Comparison of ENCODE assay signal across 1 cellular context in genomic region chr12:7061596-7061995, GRCh38.
A peak's percentile ranks its signal among the peaks of the same experiment; 100 is the strongest.
TF ChIP-seq lines count a peak whose summit lies in the region.

No MANE protein-coding gene starts in this region.

TF ChIP-seq in HepG2, 621 proteins besides CTCF, POLR2A, EP300 and RAD21:
- TF ChIP-seq STAG1 (CRISPR knock-in tag; IDR thresholded peaks at IDR 0.05) (0 out of 2 replicates have a peak, but pooled peaks have one; percentile 13), KLF9 (CRISPR knock-in tag; IDR thresholded peaks at IDR 0.05; ENCODE audit: low read depth) (no peak), E2F2 (CRISPR knock-in tag; IDR thresholded peaks at IDR 0.05; ENCODE audit: borderline replicate concordance) (no peak), HNF4A (CRISPR knock-in tag; IDR thresholded peaks at IDR 0.05) (peak; percentile 77), GABPA (IDR thresholded peaks at IDR 0.05; ENCODE audit: low read depth, low read length) (no peak), GABPA (CRISPR knock-in tag; IDR thresholded peaks at IDR 0.05; ENCODE audit: low read depth) (no peak), SOX6 (IDR thresholded peaks at IDR 0.05) (no peak), SOX6 (CRISPR knock-in tag; IDR thresholded peaks at IDR 0.05) (0 out of 2 replicates have a peak, but pooled peaks have one; percentile 10), ZSCAN5A (CRISPR knock-in tag; IDR thresholded peaks at IDR 0.05; ENCODE audit: borderline replicate concordance) (no peak), HNRNPUL1 (IDR thresholded peaks at IDR 0.05; ENCODE audit: low read depth, low read length) (no peak), AKNA (CRISPR knock-in tag; IDR thresholded peaks at IDR 0.05; ENCODE audit: borderline replicate concordance) (no peak), ZMYM4 (CRISPR knock-in tag; IDR thresholded peaks at IDR 0.05) (0 out of 2 replicates have a peak, but pooled peaks have one; percentile 14), ZNF569 (CRISPR knock-in tag; IDR thresholded peaks at IDR 0.05; ENCODE audit: borderline replicate concordance) (no peak), TRIM24 (CRISPR knock-in tag; IDR thresholded peaks at IDR 0.05) (no peak), PAXIP1 (CRISPR knock-in tag; conservative IDR thresholded peaks at IDR 0.05) (peak; percentile 29; the same call in 1 of the 2 replicates), BATF2 (CRISPR knock-in tag; IDR thresholded peaks at IDR 0.05) (no peak), FOXJ3 (CRISPR knock-in tag; IDR thresholded peaks at IDR 0.05; ENCODE audit: borderline replicate concordance) (no peak), ZFY (CRISPR knock-in tag; IDR thresholded peaks at IDR 0.05) (0 out of 2 replicates have a peak, but pooled peaks have one; percentile 27), ZNF276 (CRISPR knock-in tag; IDR thresholded peaks at IDR 0.05; ENCODE audit: low read depth) (no peak), HOXA3 (CRISPR knock-in tag; IDR thresholded peaks at IDR 0.05) (0 out of 2 replicates have a peak, but pooled peaks have one; percentile 20), MTF1 (CRISPR knock-in tag; IDR thresholded peaks at IDR 0.05) (no peak), ZNF142 (CRISPR knock-in tag; IDR thresholded peaks at IDR 0.05) (no peak), CHD2 (IDR thresholded peaks at IDR 0.05; ENCODE audit: low read depth, low read length) (no peak), FOXP4 (CRISPR knock-in tag; IDR thresholded peaks at IDR 0.05) (0 out of 2 replicates have a peak, but pooled peaks have one; percentile 13), ZFX (CRISPR knock-in tag; IDR thresholded peaks at IDR 0.05; ENCODE audit: low read depth) (no peak), ZGPAT (CRISPR knock-in tag; IDR thresholded peaks at IDR 0.05) (no peak), PAWR (CRISPR knock-in tag; IDR thresholded peaks at IDR 0.05; ENCODE audit: borderline replicate concordance) (no peak), ZNF605 (CRISPR knock-in tag; IDR thresholded peaks at IDR 0.05) (no peak), BORCS8-MEF2B (CRISPR knock-in tag; IDR thresholded peaks at IDR 0.05) (0 out of 2 replicates have a peak, but pooled peaks have one; percentile 14), HNF4G (IDR thresholded peaks at IDR 0.05; ENCODE audit: borderline replicate concordance, low read depth, low read length) (0 out of 2 replicates have a peak, but pooled peaks have one; percentile 30), HNF4G (CRISPR knock-in tag; IDR thresholded peaks at IDR 0.05; ENCODE audit: borderline replicate concordance, low read depth) (no peak), RFX1 (IDR thresholded peaks at IDR 0.05) (no peak), U2AF2 (IDR thresholded peaks at IDR 0.05; ENCODE audit: low read depth, low read length) (no peak)
